In genomic region chr1:241460098-241460873, GRCh38 we compare ENCODE assay signal across 14 cellular contexts.
"Had no signal": no experiment of that assay in that cellular context is flagged by ENCODE, and none has a peak within 500 bp of the region (broad histone marks: within the 10 kb centered on the region; RNA-seq: fewer than 3 reads in every experiment).

No MANE protein-coding gene starts in this region.

- H3K27me3 ChIP-seq: suprapubic skin, upper lobe of left lung had no signal

- H3K4me3 ChIP-seq: lung, suprapubic skin, upper lobe of left lung had no signal

- H3K79me2 ChIP-seq: parathyroid adenoma had no signal

- H2AFZ ChIP-seq: parathyroid adenoma had no signal

- H3K4me1 ChIP-seq: parathyroid adenoma, suprapubic skin, upper lobe of left lung had no signal

- DNase-seq: activated CD4-positive, alpha-beta T cell treated with anti-CD3 and anti-CD28 coated beads, Interleukin-2, amount 10 ng/mL, durations not matched to agents 24 days and 14 days; activated CD8-positive, alpha-beta memory T cell treated with anti-CD3 and anti-CD28 coated beads for 24 hours; activated naive CD4-positive, alpha-beta T cell treated with anti-CD3 and anti-CD28 coated beads, Interleukin-2, amount 10 ng/mL, durations not matched to agents 7 days and 5 days; activated T-cell treated with anti-CD3 and anti-CD28 coated beads for 4 hours; cortex of kidney; erythroblast; naive B cell; stimulated activated CD4-positive, alpha-beta T cell treated with anti-CD3 and anti-CD28 coated beads, Interleukin-4, amount 100 ng/mL, for 1 hour; stimulated activated CD8-positive, alpha-beta memory T cell treated with anti-CD3 and anti-CD28 coated beads, Interleukin-4, amount 100 ng/mL, for 48 hours; stimulated activated naive CD8-positive, alpha-beta T cell treated with anti-CD3 and anti-CD28 coated beads, Interleukin-15, Interleukin-2, amounts not matched to agents 100 U/mL and 50 U/mL, for 24 hours; upper lobe of left lung had no signal

- H3K27ac ChIP-seq: parathyroid adenoma, suprapubic skin, upper lobe of left lung had no signal

- H3K9me3 ChIP-seq: suprapubic skin, upper lobe of left lung had no signal

- H3K36me3 ChIP-seq: suprapubic skin, upper lobe of left lung had no signal
